In the genomic region with DNA sequence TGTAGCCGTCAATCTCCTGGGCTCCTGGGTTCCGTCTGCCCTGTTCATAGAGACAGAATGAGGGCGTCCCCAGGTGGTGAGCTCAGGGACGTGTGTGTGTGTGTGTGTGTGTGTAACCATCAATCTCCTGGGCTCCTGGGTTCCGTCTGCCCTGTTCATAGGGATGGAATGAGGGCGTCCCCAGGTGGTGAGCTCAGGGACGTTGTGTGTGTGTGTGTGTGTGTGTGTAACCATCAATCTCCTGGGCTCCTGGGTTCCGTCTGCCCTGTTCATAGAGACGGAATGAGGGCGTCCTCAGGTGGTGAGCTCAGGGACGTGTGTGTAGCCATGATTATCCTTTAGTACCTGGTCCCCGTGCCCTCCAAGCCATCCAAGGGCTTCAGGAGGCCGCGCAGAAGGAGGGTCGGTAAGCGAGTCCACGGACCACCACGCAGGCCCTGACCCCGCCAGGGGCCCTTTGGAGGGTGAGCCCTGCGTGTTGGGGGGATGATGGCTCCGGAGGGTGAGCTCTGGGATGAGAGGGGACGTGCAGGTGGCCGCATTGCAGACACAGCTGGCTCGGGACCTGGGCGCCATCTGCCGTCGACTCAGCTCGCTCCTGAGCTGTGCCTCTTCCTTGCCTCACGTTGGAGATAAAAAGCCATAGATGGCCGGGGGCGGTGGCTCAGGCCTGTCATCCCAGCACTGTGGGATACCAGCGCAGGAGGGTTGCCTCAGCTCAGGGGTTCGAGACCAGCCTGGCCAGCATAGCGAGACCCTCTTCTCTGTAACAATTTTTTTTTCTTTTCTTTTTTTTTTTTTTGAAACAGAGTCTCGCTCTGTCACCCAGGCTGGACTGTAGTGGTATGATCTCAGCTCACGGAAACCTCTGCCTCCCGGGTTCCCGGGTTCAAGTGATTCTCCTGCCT, we compare ENCODE assay signal across 7 cellular contexts. TPM values are rescaled to one million over a fixed set of nuclear protein-coding genes. Genes with fewer than 3 reads are reported as not detected.
DNase-seq lines count a peak whose midpoint lies in the region; ATAC-seq and TF ChIP-seq lines count a peak whose summit lies in the region.

No MANE protein-coding gene starts in this region.

- H3K4me1 ChIP-seq in fibroblast of lung (ENCODE audit: control insufficient read depth, extremely low read depth, insufficient read depth, low read length) = no peaks in the 10 kb centered on the region
- no peaks in the 10 kb centered on the region for H3K4me1 ChIP-seq in psoas muscle

- H3K36me3 ChIP-seq in fibroblast of lung (ENCODE audit: control insufficient read depth, insufficient read depth, low read length) (no peaks in the 10 kb centered on the region), psoas muscle (ENCODE audit: insufficient read depth in 1 of 2, low read depth in 1 of 2) (no peaks in the 10 kb centered on the region)

- TF ChIP-seq CTCF in fibroblast of lung (conservative IDR thresholded peaks at IDR 0.05 in 1 of 2, IDR thresholded peaks at IDR 0.05 in 1 of 2; ENCODE audit: low read depth in 1 of 2, low read length in 2 of 2) (no peak), psoas muscle (IDR thresholded peaks at IDR 0.05) (no peak)

- H3K27me3 ChIP-seq in fibroblast of lung (ENCODE audit: control insufficient read depth, insufficient read depth, low read length) (no peaks in the 10 kb centered on the region), psoas muscle (ENCODE audit: insufficient read depth in 3 of 3, low read length in 2 of 3) (peaks cover 0 to 11% (median 5%) of the 10 kb centered on the region in 3 donors)

- 72 to 75% (median 73%) methylated on average over 35 to 38 of the region's 38 CpGs for WGBS in psoas muscle, 3 donors

- H2AFZ ChIP-seq in fibroblast of lung (ENCODE audit: low read length) = no peak overlapping the region

- DNase-seq in H4 (ENCODE audit: low spot score) (peak; percentile 90), T follicular helper cell (ENCODE audit: low read depth) (peak; percentile 42), fibroblast of lung (ENCODE audit: low read depth in 2 of 2) (peak; percentile 62 to 81), psoas muscle (peak; percentile 27 to 64), NCI-H146 treated with DMSO at 0.1 percent for 48 hours (lab: John Stamatoyannopoulos, UW; ENCODE audit: unreplicated experiment) (no peak)

- no peaks in the 10 kb centered on the region for H4K20me1 ChIP-seq in fibroblast of lung (ENCODE audit: control insufficient read depth, extremely low read depth, insufficient read depth, low read length)

- H3K79me2 ChIP-seq in fibroblast of lung (ENCODE audit: control insufficient read depth, insufficient read depth, low read length) = no peaks in the 10 kb centered on the region

- peak in 3 of 4 donors; percentile 9 to 41 (median 29) for ATAC-seq in psoas muscle
- no peak for ATAC-seq in HG02610 (IDR thresholded peaks at IDR 0.05; ENCODE audit: unreplicated experiment)
- no peak for ATAC-seq in GM19023 (IDR thresholded peaks at IDR 0.05; ENCODE audit: unreplicated experiment)

- no peak overlapping the region for H3K27ac ChIP-seq in fibroblast of lung (ENCODE audit: insufficient read depth, low read length)
- H3K27ac ChIP-seq in psoas muscle = no peak overlapping the region

- H3K4me2 ChIP-seq in fibroblast of lung (ENCODE audit: extremely low read depth, insufficient read depth, low read length) = no peak overlapping the region

- intact Hi-C loops in psoas muscle (cut with DNase I) = loop anchor here in 1 of 2 donors (5.0 kb wide), 1 partner anchor 38 kb away; no protein-coding TSS in a partner anchor

- no peak overlapping the region for H3K4me3 ChIP-seq in fibroblast of lung (replicated peaks in 1 of 4; ENCODE audit: control extremely low read depth in 1 of 4, insufficient read depth in 1 of 4, low read depth in 3 of 4, low read length in 4 of 4)
- no peak overlapping the region for H3K4me3 ChIP-seq in psoas muscle

- no peak overlapping the region for H3K9ac ChIP-seq in fibroblast of lung (ENCODE audit: insufficient read depth, low read length)

- H3K9me3 ChIP-seq in fibroblast of lung (ENCODE audit: control insufficient read depth, insufficient read depth, low read depth, low read length) = no peaks in the 10 kb centered on the region
- no peaks in the 10 kb centered on the region for H3K9me3 ChIP-seq in psoas muscle

RNA-seq across cellular contexts. Expression of a gene that starts 5.4 kb away (rescaled TPM):
- total RNA-seq in H4 (2014; rRNA removed; shearing (Covaris generic)) = 39.2 and 40.2 TPM in 2 replicates
- total RNA-seq in fibroblast of lung = 36.2 and 46.1 TPM in 2 replicates
- polyA plus RNA-seq in fibroblast of lung = 15.4 and 24.0 TPM in 2 replicates
- polyA plus RNA-seq in fibroblast of lung (2012) = 29.3 and 55.1 TPM in 2 replicates
- 12.4 and 21.8 TPM in 2 replicates for polyA minus RNA-seq in fibroblast of lung (ENCODE audit: low replicate concordance)
- total RNA-seq in psoas muscle = 10 to 100 TPM; 48.5 to 54.5 (median 50.9) TPM
- polyA plus RNA-seq in psoas muscle = 10 to 100 TPM; 48.1 to 63.4 (median 49.0) TPM

RNA-seq across cellular contexts. Expression of a gene that starts 42.8 kb away (rescaled TPM):
- 7.7 and 8.1 TPM in 2 replicates for total RNA-seq in H4 (2014; rRNA removed; shearing (Covaris generic))
- total RNA-seq in fibroblast of lung (5.6 and 10.9 TPM in 2 replicates), psoas muscle (1 to 10 TPM in 3 of 4 donors, under 1 TPM in 1; 0.89 to 3.0 (median 2.0) TPM)
- polyA plus RNA-seq in fibroblast of lung (4.3 and 5.4 TPM in 2 replicates), psoas muscle (10 to 100 TPM in 1 of 3 donors, 1 to 10 TPM in 2; 1.2 to 16.3 (median 2.3) TPM)
- polyA plus RNA-seq in fibroblast of lung (2012) = 5.7 and 9.9 TPM in 2 replicates
- 13.3 and 28.1 TPM in 2 replicates for polyA minus RNA-seq in fibroblast of lung (ENCODE audit: low replicate concordance)

Comparison
In these comparisons a context has a peak if more than half of its experiments do, and no peak if none do; other contexts are left out.
1. ATAC-seq: peak in psoas muscle (3 of 4); none in HG02610 (single experiment) and GM19023 (single experiment).